Comparison of ENCODE assay signal across 17 cellular contexts in the genomic region with DNA sequence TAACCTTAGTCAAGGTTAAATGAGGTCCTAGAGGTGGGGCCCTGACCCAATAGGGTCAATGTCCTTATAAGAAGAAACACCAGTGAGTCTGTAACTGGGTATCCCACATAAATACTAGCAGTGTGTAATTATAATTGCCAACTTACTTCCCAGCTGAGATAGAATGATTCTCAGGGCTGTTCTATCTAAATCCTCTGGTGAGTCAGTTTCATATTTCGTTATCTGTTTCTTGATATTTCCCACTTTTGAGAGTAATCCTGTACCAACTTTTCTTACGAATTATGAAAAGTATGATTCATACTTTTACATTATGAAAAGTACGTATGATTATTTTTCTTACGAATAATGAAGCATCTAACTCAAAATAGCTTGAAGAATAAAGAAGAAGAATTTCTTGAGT.
DNase-seq lines count a peak whose midpoint lies in the region; ATAC-seq and TF ChIP-seq lines count a peak whose summit lies in the region.
"Had no signal": no experiment of that assay in that cellular context is flagged by ENCODE, and none has a peak within 500 bp of the region (broad histone marks: within the 10 kb centered on the region; RNA-seq: fewer than 3 reads in every experiment).

No MANE protein-coding gene starts in this region.

- intact Hi-C loops in left cardiac atrium (cut with DNase I) = no loop called here
- intact Hi-C loops in cardiac septum (cut with DNase I) = no loop called here
- intact Hi-C loops in prostate gland (cut with DNase I) = no loop called here

- H2AFZ ChIP-seq in fibroblast of lung (ENCODE audit: low read length) = no peak overlapping the region

- H3K4me3 Mint-ChIP-seq in activated naive CD8-positive, alpha-beta T cell treated with anti-CD3 and anti-CD28 coated beads for 36 hours = no peak overlapping the region
- H3K4me3 Mint-ChIP-seq: B cell; CD4-positive, CD25-positive, alpha-beta regulatory T cell; CD8-positive, alpha-beta memory T cell; HFFc6; IgD-negative memory B cell had no signal

- no peaks in the 10 kb centered on the region for H3K4me1 ChIP-seq in fibroblast of lung (ENCODE audit: control insufficient read depth, extremely low read depth, insufficient read depth, low read length)
- H3K4me1 ChIP-seq in prostate gland (replicated peaks) = no peaks in the 10 kb centered on the region

- H3K27me3 ChIP-seq in fibroblast of lung (ENCODE audit: control insufficient read depth, insufficient read depth, low read length) (no peaks in the 10 kb centered on the region), prostate gland (replicated peaks; ENCODE audit: insufficient read depth) (no peaks in the 10 kb centered on the region)

- no peak overlapping the region for H3K4me3 ChIP-seq in fibroblast of lung (replicated peaks in 1 of 4; ENCODE audit: control extremely low read depth in 1 of 4, insufficient read depth in 1 of 4, low read depth in 3 of 4, low read length in 4 of 4)
- H3K4me3 ChIP-seq in prostate gland = no peak overlapping the region

- TF ChIP-seq CTCF in fibroblast of lung (conservative IDR thresholded peaks at IDR 0.05 in 1 of 2, IDR thresholded peaks at IDR 0.05 in 1 of 2; ENCODE audit: low read depth in 1 of 2, low read length in 2 of 2) (no peak), prostate gland (IDR thresholded peaks at IDR 0.05) (no peak)

- no peak overlapping the region for H3K9ac ChIP-seq in fibroblast of lung (ENCODE audit: insufficient read depth, low read length)

- ATAC-seq in left cardiac atrium = peak; percentile 15 to 87
- ATAC-seq: HCT116 had no signal

- no peak overlapping the region for H3K4me2 ChIP-seq in fibroblast of lung (ENCODE audit: extremely low read depth, insufficient read depth, low read length)

- H3K4me1 Mint-ChIP-seq in activated naive CD8-positive, alpha-beta T cell treated with anti-CD3 and anti-CD28 coated beads for 36 hours = no peaks in the 10 kb centered on the region
- H3K4me1 Mint-ChIP-seq: B cell; CD4-positive, CD25-positive, alpha-beta regulatory T cell; CD8-positive, alpha-beta memory T cell had no signal

- 95% methylated on average over 4 of the region's 4 CpGs for WGBS in prostate gland

- no peaks in the 10 kb centered on the region for H3K36me3 ChIP-seq in fibroblast of lung (ENCODE audit: control insufficient read depth, insufficient read depth, low read length)
- H3K36me3 ChIP-seq in prostate gland = no peaks in the 10 kb centered on the region

- no peaks in the 10 kb centered on the region for H3K79me2 ChIP-seq in fibroblast of lung (ENCODE audit: control insufficient read depth, insufficient read depth, low read length)

- H4K20me1 ChIP-seq in fibroblast of lung (ENCODE audit: control insufficient read depth, extremely low read depth, insufficient read depth, low read length) = no peaks in the 10 kb centered on the region

- H3K27me3 Mint-ChIP-seq in activated naive CD8-positive, alpha-beta T cell treated with anti-CD3 and anti-CD28 coated beads for 36 hours = no peaks in the 10 kb centered on the region
- H3K27me3 Mint-ChIP-seq: B cell; CD4-positive, CD25-positive, alpha-beta regulatory T cell; IgD-negative memory B cell had no signal

- DNase-seq in left cardiac atrium (no peak), cardiac septum (ENCODE audit: low spot score) (no peak), amniotic epithelial cell (ENCODE audit: low read depth) (peak; percentile 78), fibroblast of lung (ENCODE audit: low read depth in 2 of 2) (peak; percentile 8 to 15), dermis blood vessel endothelial cell (no peak), prostate gland (ENCODE audit: low spot score) (no peak)
- no peak for DNase-seq in activated naive CD8-positive, alpha-beta T cell treated with anti-CD3 and anti-CD28 coated beads for 36 hours
- DNase-seq: C1 segment of cervical spinal cord; CD4-positive, CD25-positive, alpha-beta regulatory T cell; CD8-positive, alpha-beta memory T cell; COR-L47; GOT3; H7; HFFc6 had no signal

- H3K27ac ChIP-seq in fibroblast of lung (ENCODE audit: insufficient read depth, low read length) = no peak overlapping the region
- H3K27ac ChIP-seq in prostate gland = no peak overlapping the region

- no peaks in the 10 kb centered on the region for H3K36me3 Mint-ChIP-seq in activated naive CD8-positive, alpha-beta T cell treated with anti-CD3 and anti-CD28 coated beads for 36 hours
- H3K36me3 Mint-ChIP-seq: CD4-positive, CD25-positive, alpha-beta regulatory T cell; CD8-positive, alpha-beta memory T cell had no signal

- TF ChIP-seq POLR2A in prostate gland (IDR thresholded peaks at IDR 0.05) = no peak

- peaks cover 7% of the 10 kb centered on the region for H3K9me3 Mint-ChIP-seq in activated naive CD8-positive, alpha-beta T cell treated with anti-CD3 and anti-CD28 coated beads for 36 hours
- H3K9me3 Mint-ChIP-seq: HFFc6 had no signal

- H3K9me3 ChIP-seq in fibroblast of lung (ENCODE audit: control insufficient read depth, insufficient read depth, low read depth, low read length) (no peaks in the 10 kb centered on the region), prostate gland (no peaks in the 10 kb centered on the region)

- H3K27ac Mint-ChIP-seq in activated naive CD8-positive, alpha-beta T cell treated with anti-CD3 and anti-CD28 coated beads for 36 hours = no peak overlapping the region
- H3K27ac Mint-ChIP-seq: B cell; CD4-positive, CD25-positive, alpha-beta regulatory T cell; CD8-positive, alpha-beta memory T cell; HFFc6; IgD-negative memory B cell had no signal

Comparison
In these comparisons a context has a peak if more than half of its experiments do, and no peak if none do; other contexts are left out.
1. DNase-seq: peak in amniotic epithelial cell (single experiment) and fibroblast of lung (2 of 2); none in left cardiac atrium (single experiment), cardiac septum (single experiment), activated naive CD8-positive, alpha-beta T cell treated with anti-CD3 and anti-CD28 coated beads for 36 hours (single experiment), dermis blood vessel endothelial cell (single experiment) and prostate gland (single experiment).